In genomic region chr10:12699756-12700556, GRCh38 we compare ENCODE assay signal across 11 cellular contexts.
DNase-seq lines count a peak whose midpoint lies in the region; ATAC-seq and TF ChIP-seq lines count a peak whose summit lies in the region.
"Had no signal": no experiment of that assay in that cellular context is flagged by ENCODE, and none has a peak within 500 bp of the region (broad histone marks: within the 10 kb centered on the region; RNA-seq: fewer than 3 reads in every experiment).

No MANE protein-coding gene starts in this region.

- no peak overlapping the region for H3K4me3 Mint-ChIP-seq in activated CD8-positive, alpha-beta T cell treated with anti-CD3 and anti-CD28 coated beads for 36 hours
- H3K4me3 Mint-ChIP-seq in activated CD8-positive, alpha-beta T cell treated with anti-CD3 and anti-CD28 coated beads, Interleukin-2, amount 10 ng/mL, durations not matched to agents 7 days and 5 days: no peak overlapping the region

- no peak for TF ChIP-seq CTCF in activated CD8-positive, alpha-beta T cell treated with anti-CD3 and anti-CD28 coated beads for 36 hours (IDR thresholded peaks at IDR 0.05)
- TF ChIP-seq CTCF in right lobe of liver (IDR thresholded peaks at IDR 0.05) (no peak), suprapubic skin (IDR thresholded peaks at IDR 0.05) (no peak)

- H3K4me3 ChIP-seq in adipocyte (ENCODE audit: low read length): peak overlapping the region; percentile 48
- H3K4me3 ChIP-seq in right lobe of liver: no peak overlapping the region
- no peak overlapping the region for H3K4me3 ChIP-seq in suprapubic skin

- TF ChIP-seq POLR2A in right lobe of liver (IDR thresholded peaks at IDR 0.05) (no peak), suprapubic skin (IDR thresholded peaks at IDR 0.05) (no peak), GM18505 (IDR thresholded peaks at IDR 0.05; ENCODE audit: borderline replicate concordance, extremely low read depth, insufficient read depth, insufficient read length) (no peak)

- 73% methylated on average over 9 of the region's 9 CpGs for WGBS in right lobe of liver (ENCODE audit: insufficient coverage, low coverage, low lambda C conversion rate, missing lambda C conversion rate)
- WGBS in suprapubic skin: 60% methylated on average over 9 of the region's 9 CpGs

- intact Hi-C loops in activated CD8-positive, alpha-beta T cell treated with anti-CD3 and anti-CD28 coated beads for 36 hours (cut with micrococcal nuclease): no loop called here
- intact Hi-C loops in right lobe of liver (cut with DNase I) (no loop called here), posterior vena cava (cut with DNase I) (loop anchor here in 1 of 2 donors (10.0 kb wide), 1 partner anchor 435 kb away; no protein-coding TSS in a partner anchor)

- H3K27ac ChIP-seq in right lobe of liver (peak overlapping the region; percentile 25 to 73 (median 70)), suprapubic skin (peak overlapping the region; percentile 24)

- peaks cover 42% of the 10 kb centered on the region for H3K4me1 Mint-ChIP-seq in activated CD8-positive, alpha-beta T cell treated with anti-CD3 and anti-CD28 coated beads for 36 hours (ENCODE audit: low read depth)
- peaks cover 4% of the 10 kb centered on the region for H3K4me1 Mint-ChIP-seq in activated CD8-positive, alpha-beta T cell treated with anti-CD3 and anti-CD28 coated beads, Interleukin-2, amount 10 ng/mL, durations not matched to agents 7 days and 5 days (ENCODE audit: low read depth)

- no peak for DNase-seq in activated CD8-positive, alpha-beta T cell treated with anti-CD3 and anti-CD28 coated beads for 36 hours
- DNase-seq in activated CD8-positive, alpha-beta T cell treated with anti-CD3 and anti-CD28 coated beads, Interleukin-2, amount 10 ng/mL, durations not matched to agents 7 days and 5 days: no peak
- DNase-seq in adipocyte (ENCODE audit: low read depth) (no peak), right lobe of liver (no peak), suprapubic skin (ENCODE audit: low spot score in 2 of 2) (no peak), posterior vena cava (ENCODE audit: low spot score) (no peak)
- DNase-seq: NCI-H524 treated with DMSO at 0.1 percent for 48 hours, right cardiac atrium, T-helper 9 cell had no signal

- peaks cover 49% of the 10 kb centered on the region for H3K4me1 ChIP-seq in adipocyte (ENCODE audit: control insufficient read depth, insufficient read depth, low read length)
- peaks cover 0 to 19% (median 9%) of the 10 kb centered on the region in 4 donors for H3K4me1 ChIP-seq in right lobe of liver
- peaks cover 22% of the 10 kb centered on the region for H3K4me1 ChIP-seq in suprapubic skin

- no peaks in the 10 kb centered on the region for H3K27me3 ChIP-seq in adipocyte (replicated peaks; ENCODE audit: control insufficient read depth, insufficient read depth, low read length)
- H3K27me3 ChIP-seq in right lobe of liver: no peaks in the 10 kb centered on the region
- H3K27me3 ChIP-seq in suprapubic skin: no peaks in the 10 kb centered on the region

- H3K27ac Mint-ChIP-seq in activated CD8-positive, alpha-beta T cell treated with anti-CD3 and anti-CD28 coated beads for 36 hours: peak overlapping the region; percentile 92
- H3K27ac Mint-ChIP-seq in activated CD8-positive, alpha-beta T cell treated with anti-CD3 and anti-CD28 coated beads, Interleukin-2, amount 10 ng/mL, durations not matched to agents 7 days and 5 days: no peak overlapping the region

- no peaks in the 10 kb centered on the region for H3K9me3 ChIP-seq in adipocyte (ENCODE audit: control insufficient read depth, low read length)
- H3K9me3 ChIP-seq in right lobe of liver: no peaks in the 10 kb centered on the region
- H3K9me3 ChIP-seq in suprapubic skin: no peaks in the 10 kb centered on the region

- H3K36me3 Mint-ChIP-seq in activated CD8-positive, alpha-beta T cell treated with anti-CD3 and anti-CD28 coated beads for 36 hours (ENCODE audit: low read depth): peaks cover 8% of the 10 kb centered on the region
- no peaks in the 10 kb centered on the region for H3K36me3 Mint-ChIP-seq in activated CD8-positive, alpha-beta T cell treated with anti-CD3 and anti-CD28 coated beads, Interleukin-2, amount 10 ng/mL, durations not matched to agents 7 days and 5 days (ENCODE audit: low read depth)

- H3K36me3 ChIP-seq in adipocyte (ENCODE audit: control insufficient read depth, insufficient read depth, low read length, severe bottlenecking) (no peaks in the 10 kb centered on the region), right lobe of liver (no peaks in the 10 kb centered on the region), suprapubic skin (no peaks in the 10 kb centered on the region)

- TF ChIP-seq EP300 in suprapubic skin (IDR thresholded peaks at IDR 0.05): no peak

- ATAC-seq in activated CD8-positive, alpha-beta T cell treated with anti-CD3 and anti-CD28 coated beads for 36 hours: no peak
- ATAC-seq in activated CD8-positive, alpha-beta T cell treated with anti-CD3 and anti-CD28 coated beads, Interleukin-2, amount 10 ng/mL, durations not matched to agents 7 days and 5 days: no peak
- peak in 1 of 4 donors; percentile 26 for ATAC-seq in right lobe of liver
- no peak for ATAC-seq in GM21381 (IDR thresholded peaks at IDR 0.05; ENCODE audit: unreplicated experiment)
- no peak for ATAC-seq in GM18505 (IDR thresholded peaks at IDR 0.05; ENCODE audit: unreplicated experiment)

- CTCF ChIA-PET in activated CD8-positive, alpha-beta T cell treated with anti-CD3 and anti-CD28 coated beads for 36 hours (lab: Charles Lee): interaction anchor here (3.0 kb wide), 1 partner anchor 11 kb away, joined by 15 read pairs; no protein-coding TSS in a partner anchor
- CTCF ChIA-PET in activated CD8-positive, alpha-beta T cell treated with anti-CD3 and anti-CD28 coated beads, Interleukin-2, amount 10 ng/mL, durations not matched to agents 7 days and 5 days (lab: Charles Lee): interaction anchor here (1.1 to 3.0 kb wide), 3 partner anchors 11 to 485 kb away, joined by 3 to 15 read pairs (median 3); no protein-coding TSS in a partner anchor

- POLR2A ChIA-PET in activated CD8-positive, alpha-beta T cell treated with anti-CD3 and anti-CD28 coated beads for 36 hours (lab: Charles Lee): interaction anchor here (1.0 to 2.0 kb wide), 2 partner anchors 10 to 11 kb away, joined by 4 read pairs; no protein-coding TSS in a partner anchor
- POLR2A ChIA-PET in activated CD8-positive, alpha-beta T cell treated with anti-CD3 and anti-CD28 coated beads, Interleukin-2, amount 10 ng/mL, durations not matched to agents 7 days and 5 days (lab: Charles Lee): no interaction called here

- H3K9me3 Mint-ChIP-seq in activated CD8-positive, alpha-beta T cell treated with anti-CD3 and anti-CD28 coated beads for 36 hours: peaks cover 4% of the 10 kb centered on the region
- H3K9me3 Mint-ChIP-seq in activated CD8-positive, alpha-beta T cell treated with anti-CD3 and anti-CD28 coated beads, Interleukin-2, amount 10 ng/mL, durations not matched to agents 7 days and 5 days (ENCODE audit: insufficient read depth): peaks cover 7% of the 10 kb centered on the region

- H3K27me3 Mint-ChIP-seq in activated CD8-positive, alpha-beta T cell treated with anti-CD3 and anti-CD28 coated beads for 36 hours: no peaks in the 10 kb centered on the region
- H3K27me3 Mint-ChIP-seq in activated CD8-positive, alpha-beta T cell treated with anti-CD3 and anti-CD28 coated beads, Interleukin-2, amount 10 ng/mL, durations not matched to agents 7 days and 5 days (ENCODE audit: low read depth): no peaks in the 10 kb centered on the region

- no peak overlapping the region for H3K9ac ChIP-seq in adipocyte (ENCODE audit: low read length)
